Comparison of ENCODE assay signal across 1 cellular context in the genomic region with DNA sequence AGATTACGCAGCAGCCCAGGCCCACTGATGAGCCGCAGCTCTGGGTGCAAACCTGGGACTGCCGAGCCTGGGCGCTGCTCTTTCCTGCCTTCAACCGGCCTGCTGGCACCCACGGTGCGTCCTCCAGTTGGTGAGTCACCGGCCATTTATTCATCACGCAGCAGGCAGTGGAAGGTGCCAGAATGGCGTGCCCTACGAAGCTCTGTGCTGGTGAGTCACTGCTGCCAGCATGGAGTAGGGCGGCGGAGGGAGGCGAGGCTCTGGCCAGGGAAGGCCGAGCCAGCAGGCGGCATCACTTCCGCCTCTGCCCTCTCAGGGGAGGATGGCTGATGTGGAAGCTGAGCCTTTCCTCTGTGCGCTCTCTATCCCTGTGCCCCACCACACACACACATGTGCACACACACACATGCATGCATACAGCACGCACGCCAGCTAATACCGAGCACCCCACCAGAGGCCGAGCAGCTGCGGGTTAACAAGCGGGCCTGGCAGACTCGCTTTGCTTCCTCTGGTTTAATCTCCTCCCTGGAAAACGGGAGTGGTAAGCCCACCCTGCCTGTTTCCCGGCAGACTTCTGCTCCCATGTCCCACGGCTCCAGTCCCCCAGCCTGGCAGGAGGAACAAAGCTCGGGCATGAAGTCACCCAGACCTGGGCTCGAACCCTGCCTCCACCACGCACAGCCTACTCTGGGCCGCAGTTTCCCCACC.
TF ChIP-seq lines count a peak whose summit lies in the region.

No MANE protein-coding gene starts in this region.

TF ChIP-seq in HCT116, 20 proteins besides CTCF, POLR2A, EP300 and RAD21 (continued from another document):
- TF ChIP-seq, protein P1, sequence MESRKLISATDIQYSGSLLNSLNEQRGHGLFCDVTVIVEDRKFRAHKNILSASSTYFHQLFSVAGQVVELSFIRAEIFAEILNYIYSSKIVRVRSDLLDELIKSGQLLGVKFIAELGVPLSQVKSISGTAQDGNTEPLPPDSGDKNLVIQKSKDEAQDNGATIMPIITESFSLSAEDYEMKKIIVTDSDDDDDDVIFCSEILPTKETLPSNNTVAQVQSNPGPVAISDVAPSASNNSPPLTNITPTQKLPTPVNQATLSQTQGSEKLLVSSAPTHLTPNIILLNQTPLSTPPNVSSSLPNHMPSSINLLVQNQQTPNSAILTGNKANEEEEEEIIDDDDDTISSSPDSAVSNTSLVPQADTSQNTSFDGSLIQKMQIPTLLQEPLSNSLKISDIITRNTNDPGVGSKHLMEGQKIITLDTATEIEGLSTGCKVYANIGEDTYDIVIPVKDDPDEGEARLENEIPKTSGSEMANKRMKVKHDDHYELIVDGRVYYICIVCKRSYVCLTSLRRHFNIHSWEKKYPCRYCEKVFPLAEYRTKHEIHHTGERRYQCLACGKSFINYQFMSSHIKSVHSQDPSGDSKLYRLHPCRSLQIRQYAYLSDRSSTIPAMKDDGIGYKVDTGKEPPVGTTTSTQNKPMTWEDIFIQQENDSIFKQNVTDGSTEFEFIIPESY (IDR thresholded peaks at IDR 0.05; ENCODE audit: extremely low read depth, insufficient replicate concordance, low read length) = no peak
TF ChIP-seq in HCT116: peak in this region for 8.
